In the genomic region with DNA sequence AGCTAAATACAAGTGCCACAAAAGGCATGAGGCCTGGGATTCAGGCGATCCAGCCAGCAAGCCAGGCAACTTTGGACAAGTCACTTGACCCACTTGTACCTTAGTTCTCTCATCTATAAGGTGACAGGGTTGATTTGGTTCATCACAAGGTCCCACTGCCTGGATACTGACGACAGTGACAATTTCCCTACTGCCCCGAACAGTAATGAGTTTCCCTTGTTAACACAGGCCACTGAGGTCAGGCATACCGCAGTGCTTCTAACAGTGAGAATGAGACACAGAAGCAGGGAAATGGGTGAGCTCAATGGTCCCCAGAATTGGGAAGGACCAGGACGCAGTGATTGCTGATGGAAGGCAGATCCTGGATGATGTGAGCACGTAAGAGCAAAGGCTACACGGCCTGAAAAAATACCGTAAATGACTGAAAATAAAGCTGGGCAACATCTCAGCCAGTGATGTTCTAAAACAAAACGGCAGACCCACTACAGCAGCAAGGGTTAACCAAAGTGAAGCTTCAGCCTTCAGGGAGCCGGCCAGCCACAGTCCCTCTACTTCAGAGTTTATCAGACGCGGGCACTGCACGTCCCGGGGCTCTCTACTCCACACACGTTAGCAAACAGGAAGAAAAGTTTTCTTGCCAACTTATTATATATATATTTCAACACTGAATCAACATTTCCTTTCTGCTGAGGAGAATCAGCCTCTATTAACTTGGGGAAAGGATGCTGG, we compare ENCODE assay signal across 8 cellular contexts. TPM values are rescaled to one million over a fixed set of nuclear protein-coding genes. Genes with fewer than 3 reads are reported as not detected.
DNase-seq lines count a peak whose midpoint lies in the region; ATAC-seq, FAIRE-seq and TF ChIP-seq lines count a peak whose summit lies in the region.

No MANE protein-coding gene starts in this region.

- in situ Hi-C loops in GM12878 (cut with MboI), result loop anchor here (5.0 to 25.0 kb wide), 3 partner anchors 61 to 989 kb away; partner anchors contain the start of genes MGAT4B, SQSTM1 and ZFP62

- no peak for FAIRE-seq in GM12878 (lab: Jason Lieb, UNC)

- peak overlapping the region; percentile 48 for H3K9ac ChIP-seq in GM12878 (ENCODE audit: control insufficient read depth, insufficient read depth, low read length)
- peak overlapping the region in 1 of 2 donors; percentile 41 for H3K9ac ChIP-seq in liver (ENCODE audit: low read depth in 1 of 2, low read length in 2 of 2)

- BruUV-seq in GM12878 (replicated peaks; lab: Mats Ljungman, UMichigan), result no TSS peak

- no peak for TF ChIP-seq POLR2A in GM12878 (IDR thresholded peaks at IDR 0.05; ENCODE audit: low read depth, low read length)

- H3K27me3 Mint-ChIP-seq in activated CD4-positive, alpha-beta T cell treated with anti-CD3 and anti-CD28 coated beads for 36 hours, result no peaks in the 10 kb centered on the region

- H3K4me3 ChIP-seq in GM12878, result peak overlapping the region; percentile 81
- H3K4me3 ChIP-seq in liver (ENCODE audit: low read depth in 1 of 3, low read length in 3 of 3), result peak overlapping the region; percentile 3 to 86 (median 80)
- peak overlapping the region; percentile 86 to 98 for H3K4me3 ChIP-seq in tibial artery

- peaks cover 43% of the 10 kb centered on the region for H4K20me1 ChIP-seq in GM12878 (ENCODE audit: control insufficient read depth, insufficient read depth)

- H3K36me3 Mint-ChIP-seq in activated CD4-positive, alpha-beta T cell treated with anti-CD3 and anti-CD28 coated beads for 36 hours (ENCODE audit: low read depth), result peaks cover 74% of the 10 kb centered on the region

- no peak overlapping the region for H3K27ac ChIP-seq in GM12878 (ENCODE audit: control insufficient read depth, insufficient read depth)
- H3K27ac ChIP-seq in liver (ENCODE audit: low read depth in 1 of 2, low read length in 2 of 2), result peak overlapping the region; percentile 91 to 96
- H3K27ac ChIP-seq in tibial artery, result peak overlapping the region; percentile 92 to 97

- TF ChIP-seq RAD21 in GM12878 (IDR thresholded peaks at IDR 0.05; ENCODE audit: insufficient read depth, low read depth, low read length) (no peak), liver (IDR thresholded peaks at IDR 0.05) (no peak)

- H3K4me1 Mint-ChIP-seq in activated CD4-positive, alpha-beta T cell treated with anti-CD3 and anti-CD28 coated beads for 36 hours, result peaks cover 75% of the 10 kb centered on the region

- TF ChIP-seq EP300 in GM12878 (IDR thresholded peaks at IDR 0.05; ENCODE audit: borderline replicate concordance in 1 of 2, control insufficient read depth in 1 of 2, low read depth in 2 of 2, low read length in 2 of 2), result no peak

- peaks cover 4 to 27% of the 10 kb centered on the region in 2 experiments for H3K36me3 ChIP-seq in GM12878 (ENCODE audit: control insufficient read depth in 2 of 2, insufficient read depth in 2 of 2, low read length in 1 of 2)
- H3K36me3 ChIP-seq in liver (ENCODE audit: control insufficient read depth in 4 of 4, insufficient read depth in 3 of 4, low read depth in 1 of 4, low read length in 3 of 4), result peaks cover 0 to 5% (median 3%) of the 10 kb centered on the region in 4 donors
- peaks cover 0 to 11% (median 0%) of the 10 kb centered on the region in 3 donors for H3K36me3 ChIP-seq in tibial artery

- H3K27ac Mint-ChIP-seq in activated CD4-positive, alpha-beta T cell treated with anti-CD3 and anti-CD28 coated beads for 36 hours, result peak overlapping the region; percentile 55

- intact Hi-C loops in activated CD4-positive, alpha-beta T cell treated with anti-CD3 and anti-CD28 coated beads for 36 hours (cut with DNase I, micrococcal nuclease), result loop anchor here (1.0 to 5.0 kb wide), 9 partner anchors 9 to 509 kb away; partner anchors contain the start of genes MAPK9 (in 1 of the 2), TRIM52 (in 1 of the 2) and ZFP62 (in 1 of the 2)
- intact Hi-C loops in GM12878 (cut with micrococcal nuclease; ENCODE audit: unreplicated experiment), result loop anchor here (2.0 to 10.0 kb wide), 2 partner anchors 59 to 353 kb away; partner anchors contain the start of gene ZFP62
- intact Hi-C loops in tibial artery (cut with DNase I; ENCODE audit: low total_unique reads), result loop anchor here (10.0 kb wide), 2 partner anchors 383 to 1247 kb away; partner anchors contain the start of gene RUFY1

- peak overlapping the region; percentile 96 for H3K4me2 ChIP-seq in GM12878 (ENCODE audit: control insufficient read depth, insufficient read depth)

- POLR2A ChIA-PET in activated CD4-positive, alpha-beta T cell treated with anti-CD3 and anti-CD28 coated beads for 36 hours (lab: Charles Lee), result interaction anchor here (0.5 to 0.7 kb wide), 3 partner anchors 10 to 30 kb away, joined by 3 read pairs; no protein-coding TSS in a partner anchor
- POLR2A ChIA-PET in GM12878 (lab: Charles Lee), result interaction anchor here (1.1 to 3.5 kb wide), 6 partner anchors 9 to 59 kb away, joined by 3 to 19 read pairs (median 4); no protein-coding TSS in a partner anchor

- peak overlapping the region; percentile 91 for H3K4me3 Mint-ChIP-seq in activated CD4-positive, alpha-beta T cell treated with anti-CD3 and anti-CD28 coated beads for 36 hours

- H3K27me3 ChIP-seq in GM12878 (replicated peaks in 1 of 2; ENCODE audit: control insufficient read depth in 2 of 2, insufficient read depth in 2 of 2, low read length in 1 of 2) (no peaks in the 10 kb centered on the region), liver (ENCODE audit: control insufficient read depth in 4 of 4, insufficient read depth in 4 of 4, low read length in 3 of 4) (no peaks in the 10 kb centered on the region), tibial artery (no peaks in the 10 kb centered on the region)

- H2AFZ ChIP-seq in GM12878 (ENCODE audit: control insufficient read depth, low read depth, low read length), result no peak overlapping the region

- no peak for DNase-seq in activated CD4-positive, alpha-beta T cell treated with anti-CD3 and anti-CD28 coated beads for 36 hours
- DNase-seq in activated CD4-positive, alpha-beta T cell treated with anti-CD3 and anti-CD28 coated beads for 4 hours, result no peak
- no peak for DNase-seq in GM12878 (ENCODE audit: low read depth, low spot score)
- DNase-seq in tibial artery, result peak in 1 of 2 donors; percentile 17
- DNase-seq in NCI-H748 (lab: John Stamatoyannopoulos, UW; ENCODE audit: unreplicated experiment), result no peak

- RAD21 ChIA-PET in GM12878 (lab: Charles Lee; ENCODE audit: unreplicated experiment), result interaction anchor here (0.7 to 4.3 kb wide), 4 partner anchors 9 to 59 kb away, joined by 3 to 23 read pairs (median 4); no protein-coding TSS in a partner anchor

- TF ChIP-seq CTCF in GM12878 (IDR thresholded peaks at IDR 0.05 in 2 of 3, conservative IDR thresholded peaks at IDR 0.05 in 1 of 3; ENCODE audit: control insufficient read depth in 2 of 3, extremely low read depth in 1 of 3, insufficient read depth in 1 of 3, low read depth in 3 of 3, low read length in 3 of 3) (no peak), liver (IDR thresholded peaks at IDR 0.05; ENCODE audit: low read depth, low read length, missing input control) (no peak), tibial artery (IDR thresholded peaks at IDR 0.05) (no peak)

- CTCF ChIA-PET in activated CD4-positive, alpha-beta T cell treated with anti-CD3 and anti-CD28 coated beads for 36 hours (lab: Charles Lee), result interaction anchor here (1.0 to 1.8 kb wide), 3 partner anchors 10 to 28 kb away, joined by 3 to 11 read pairs (median 6); no protein-coding TSS in a partner anchor
- CTCF ChIA-PET in GM12878 (lab: Yijun Ruan, JAX), result interaction anchor here (0.8 to 4.2 kb wide), 9 partner anchors 11 to 67 kb away, joined by 3 to 23 read pairs (median 6); no protein-coding TSS in a partner anchor

- peaks cover 88% of the 10 kb centered on the region for H3K79me2 ChIP-seq in GM12878 (ENCODE audit: control insufficient read depth, insufficient read depth, low read length)

- no peak for ATAC-seq in activated CD4-positive, alpha-beta T cell treated with anti-CD3 and anti-CD28 coated beads for 36 hours
- ATAC-seq in GM12878, result no peak
- ATAC-seq in GM18498 (IDR thresholded peaks at IDR 0.05; ENCODE audit: unreplicated experiment), result no peak
- no peak for ATAC-seq in GM18909 (IDR thresholded peaks at IDR 0.05; ENCODE audit: poor library complexity, unreplicated experiment)

- H3K9me3 Mint-ChIP-seq in activated CD4-positive, alpha-beta T cell treated with anti-CD3 and anti-CD28 coated beads for 36 hours (ENCODE audit: low read depth), result no peaks in the 10 kb centered on the region

- peaks cover 43% of the 10 kb centered on the region for H3K4me1 ChIP-seq in GM12878 (ENCODE audit: control insufficient read depth, insufficient read depth, low read length)
- peaks cover 18 to 86% (median 79%) of the 10 kb centered on the region in 4 donors for H3K4me1 ChIP-seq in liver (ENCODE audit: control insufficient read depth in 4 of 4, insufficient read depth in 4 of 4, low read length in 3 of 4)
- H3K4me1 ChIP-seq in tibial artery, result peaks cover 0 to 90% (median 76%) of the 10 kb centered on the region in 4 donors

- SMC1A ChIA-PET in GM12878 (lab: Charles Lee; ENCODE audit: uncharacterized antibody, unreplicated experiment), result interaction anchor here (1.0 to 4.8 kb wide), 10 partner anchors 9 to 454 kb away, joined by 3 to 26 read pairs (median 6); no protein-coding TSS in a partner anchor

- H3K9me3 ChIP-seq in GM12878 (replicated peaks; ENCODE audit: control insufficient read depth, insufficient read depth, low read length) (no peaks in the 10 kb centered on the region), liver (ENCODE audit: control insufficient read depth in 4 of 4, low read length in 3 of 4) (no peaks in the 10 kb centered on the region), tibial artery (no peaks in the 10 kb centered on the region)

- WGBS in GM12878 (ENCODE audit: insufficient coverage, insufficient replicate concordance, low lambda C conversion rate, missing lambda C conversion rate), result 11% methylated on average over 15 of the region's 15 CpGs
- WGBS in liver, result 26% methylated on average over 15 of the region's 15 CpGs

RNA-seq across cellular contexts. Expression of gene MGAT1, which starts 0.8 kb away (rescaled TPM):
- total RNA-seq in activated CD4-positive, alpha-beta T cell treated with anti-CD3 and anti-CD28 coated beads for 36 hours, result 100 to 1,000 TPM in 1 of 2 experiments, 10 to 100 TPM in 1; 93.2 to 125 TPM
- 148 and 157 TPM in 2 replicates for total RNA-seq in GM12878 (2013; cell fraction: nucleolus; rRNA removed)
- total RNA-seq in GM12878 (2014; rRNA removed), result 44.6 and 50.7 TPM in 2 replicates
- 32.5 and 33.6 TPM in 2 replicates for total RNA-seq in GM12878 (2014; rRNA removed; fragmentation: Illumina TruSeq; extraction: Trizol)
- total RNA-seq in GM12878 (2021), result 76.4 and 82.3 TPM in 2 replicates
- polyA plus RNA-seq in GM12878 (2011; ENCODE audit: low read depth), result 61.9 TPM
- polyA plus RNA-seq in GM12878 (2011; rRNA removed), result 74.1 and 88.4 TPM in 2 replicates
- 118 and 136 TPM in 2 replicates for polyA plus RNA-seq in GM12878 (2011; cell fraction: cytosol; rRNA removed)
- 129 and 130 TPM in 2 replicates for polyA plus RNA-seq in GM12878 (2011; cell fraction: nucleus; rRNA removed)
- polyA plus RNA-seq in GM12878 (2012), result 109 and 110 TPM in 2 replicates
- 32.3 and 38.1 TPM in 2 replicates for polyA plus RNA-seq in GM12878 (2014; fragmentation: Illumina TruSeq; extraction: Trizol)
- polyA plus RNA-seq in GM12878 (2014; fragmentation: Nextera tagmentation; extraction: Ambion mirVana), result 1 to 10 TPM; 3.1 to 7.7 TPM
- 74.7 and 90.4 TPM in 2 replicates for polyA plus RNA-seq in GM12878 (2014; rRNA removed)
- 10 to 100 TPM; 75.2 to 85.9 TPM for polyA plus RNA-seq in GM12878 (2016; fragmentation: Nextera tagmentation; extraction: Ambion mirVana)
- 74.1 and 128 TPM in 2 replicates for polyA minus RNA-seq in GM12878 (2011; rRNA and poly(A)+ RNA removed)
- 60.1 and 60.4 TPM in 2 replicates for polyA minus RNA-seq in GM12878 (2011; cell fraction: cytosol; rRNA and poly(A)+ RNA removed)
- 48.4 and 56.6 TPM in 2 replicates for polyA minus RNA-seq in GM12878 (2011; cell fraction: nucleus; rRNA and poly(A)+ RNA removed)
- total RNA-seq in liver, result 100 to 1,000 TPM in 1 of 2 donors, 10 to 100 TPM in 1; 73.6 to 122 TPM
- 100 to 1,000 TPM in 1 of 2 donors, 10 to 100 TPM in 1; 73.0 to 125 TPM for polyA plus RNA-seq in liver

RNA-seq across cellular contexts. Expression of gene ZFP62, which starts 59.3 kb away (rescaled TPM):
- total RNA-seq in activated CD4-positive, alpha-beta T cell treated with anti-CD3 and anti-CD28 coated beads for 36 hours, result 10 to 100 TPM; 30.3 to 31.8 TPM
- total RNA-seq in GM12878 (2013; cell fraction: nucleolus; rRNA removed), result 92.1 and 95.1 TPM in 2 replicates
- total RNA-seq in GM12878 (2014; rRNA removed), result 19.6 and 24.0 TPM in 2 replicates
- 26.8 and 27.4 TPM in 2 replicates for total RNA-seq in GM12878 (2014; rRNA removed; fragmentation: Illumina TruSeq; extraction: Trizol)
- 20.3 and 24.8 TPM in 2 replicates for total RNA-seq in GM12878 (2021)
- 8.8 TPM for polyA plus RNA-seq in GM12878 (2011; ENCODE audit: low read depth)
- polyA plus RNA-seq in GM12878 (2011; rRNA removed), result 39.7 and 69.5 TPM in 2 replicates
- polyA plus RNA-seq in GM12878 (2011; cell fraction: cytosol; rRNA removed), result 10.8 and 11.9 TPM in 2 replicates
- polyA plus RNA-seq in GM12878 (2011; cell fraction: nucleus; rRNA removed), result 53.4 and 65.6 TPM in 2 replicates
- polyA plus RNA-seq in GM12878 (2012), result 16.1 and 21.7 TPM in 2 replicates
- polyA plus RNA-seq in GM12878 (2014; fragmentation: Illumina TruSeq; extraction: Trizol), result 21.8 and 32.2 TPM in 2 replicates
- polyA plus RNA-seq in GM12878 (2014; fragmentation: Nextera tagmentation; extraction: Ambion mirVana), result 10 to 100 TPM in 1 of 2 experiments, 1 to 10 TPM in 1; 9.2 to 16.4 TPM
- 14.8 and 17.1 TPM in 2 replicates for polyA plus RNA-seq in GM12878 (2014; rRNA removed)
- polyA plus RNA-seq in GM12878 (2016; fragmentation: Nextera tagmentation; extraction: Ambion mirVana), result 10 to 100 TPM; 24.6 to 26.0 TPM
- 20.1 and 25.2 TPM in 2 replicates for polyA minus RNA-seq in GM12878 (2011; rRNA and poly(A)+ RNA removed)
- 8.0 and 10.0 TPM in 2 replicates for polyA minus RNA-seq in GM12878 (2011; cell fraction: cytosol; rRNA and poly(A)+ RNA removed)
- polyA minus RNA-seq in GM12878 (2011; cell fraction: nucleus; rRNA and poly(A)+ RNA removed), result 17.4 and 22.6 TPM in 2 replicates
- 1 to 10 TPM; 7.9 to 8.8 TPM for total RNA-seq in liver
- polyA plus RNA-seq in liver, result 1 to 10 TPM; 3.4 to 3.5 TPM
